In the genomic region with DNA sequence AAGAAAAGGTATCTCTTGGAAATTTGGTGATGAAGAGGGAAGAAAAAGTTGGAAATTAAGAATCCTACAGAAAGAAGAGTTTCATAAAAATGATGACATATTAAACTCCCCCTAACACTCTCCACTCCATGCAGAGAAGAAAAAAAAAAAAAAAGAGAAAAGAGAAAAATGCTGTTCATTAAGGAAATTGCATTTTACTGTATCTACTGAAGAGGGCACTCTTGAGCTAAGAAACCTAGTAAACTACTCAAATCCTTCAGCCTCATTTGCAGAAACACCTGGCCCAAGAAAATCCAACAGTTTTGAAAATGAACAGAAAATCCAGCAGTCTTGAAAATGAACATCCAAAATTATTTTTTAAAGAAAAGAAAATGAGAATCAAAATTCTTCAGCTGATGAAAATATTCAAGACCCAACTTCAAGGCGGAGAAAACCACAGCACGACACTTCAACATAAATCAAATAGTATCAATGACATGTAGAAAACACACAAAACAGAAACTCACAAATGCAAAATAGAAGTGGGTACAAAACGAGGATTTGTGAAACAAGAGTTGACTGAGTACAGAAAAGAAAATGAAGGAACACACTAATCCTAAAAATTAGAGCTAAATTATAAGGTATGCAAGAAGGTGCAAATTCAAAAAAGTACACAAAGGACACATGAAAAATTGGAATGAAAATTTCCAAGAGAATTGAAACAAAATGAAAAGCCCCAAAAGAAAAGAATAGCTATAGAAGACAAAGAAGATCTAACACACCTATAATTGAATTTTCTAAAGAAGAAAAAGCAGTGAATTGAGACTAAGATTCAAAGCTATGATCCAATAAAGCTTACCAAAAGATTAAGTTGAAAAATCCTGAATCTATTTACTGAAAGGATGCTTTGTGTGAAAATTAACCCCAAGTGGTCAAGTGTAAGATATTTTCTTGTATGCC, we compare ENCODE assay signal across 9 cellular contexts.
DNase-seq lines count a peak whose midpoint lies in the region; ATAC-seq and TF ChIP-seq lines count a peak whose summit lies in the region.
"Had no signal": no experiment of that assay in that cellular context is flagged by ENCODE, and none has a peak within 500 bp of the region (broad histone marks: within the 10 kb centered on the region; RNA-seq: fewer than 3 reads in every experiment).

No MANE protein-coding gene starts in this region.

- no peak for TF ChIP-seq POLR2A in transverse colon (IDR thresholded peaks at IDR 0.05)

- DNase-seq in DND-41 (no peak), LNCaP clone FGC (ENCODE audit: low read depth) (no peak), RPMI8226 (peak; percentile 63), foreskin fibroblast (peak in 1 of 2 donors; percentile 63), transverse colon (no peak), retina (no peak)
- DNase-seq: naive B cell had no signal

- H3K4me1 ChIP-seq in DND-41 (ENCODE audit: insufficient read depth, low read length): no peaks in the 10 kb centered on the region
- no peaks in the 10 kb centered on the region for H3K4me1 ChIP-seq in transverse colon

- H3K27me3 ChIP-seq in DND-41 (ENCODE audit: insufficient read depth, low read length, poor library complexity): peaks cover 13% of the 10 kb centered on the region
- H3K27me3 ChIP-seq in transverse colon: no peaks in the 10 kb centered on the region

- no peak for TF ChIP-seq EP300 in transverse colon (IDR thresholded peaks at IDR 0.05; ENCODE audit: low read depth)

- ATAC-seq in DND-41 (ENCODE audit: insufficient read depth, low read depth): no peak
- no peak for ATAC-seq in GM21825 (IDR thresholded peaks at IDR 0.05; ENCODE audit: unreplicated experiment)
- no peak for ATAC-seq in GM21529 (IDR thresholded peaks at IDR 0.05; ENCODE audit: unreplicated experiment)

- intact Hi-C loops in transverse colon (cut with DNase I; ENCODE audit: low total_unique reads): loop anchor here (10.0 kb wide), 1 partner anchor 449 kb away; no protein-coding TSS in a partner anchor

- H3K4me2 ChIP-seq in DND-41 (ENCODE audit: insufficient read depth, low read length): no peak overlapping the region

- H3K27ac ChIP-seq in DND-41 (ENCODE audit: low read length) (no peak overlapping the region), transverse colon (no peak overlapping the region)

- 42 to 77% methylated on average over 3 of the region's 3 CpGs for WGBS in transverse colon (ENCODE audit: low coverage in 1 of 2), 2 donors

- in situ Hi-C loops in transverse colon (cut with MboI; ENCODE audit: low pct_ligation_motif_present in 1 of 4, low pct_unique_long_range_greater_than_20kb in 1 of 4, low sequenced_read_pairs in 3 of 4): loop anchor here (10.0 to 25.0 kb wide), 4 partner anchors 449 to 1001 kb away; no protein-coding TSS in a partner anchor

- H3K9me3 ChIP-seq in DND-41 (ENCODE audit: insufficient read depth, low read length, severe bottlenecking) (no peaks in the 10 kb centered on the region), transverse colon (peaks cover 0 to 5% of the 10 kb centered on the region in 2 donors)

- H3K79me2 ChIP-seq in DND-41 (ENCODE audit: insufficient read depth, low read length): no peaks in the 10 kb centered on the region

- H2AFZ ChIP-seq in DND-41 (ENCODE audit: low read depth, low read length): no peak overlapping the region

- no peak overlapping the region for H3K9ac ChIP-seq in DND-41 (ENCODE audit: low read depth, low read length)

- no peak overlapping the region for H3K4me3 ChIP-seq in DND-41 (ENCODE audit: low read depth in 1 of 2, low read length in 2 of 2)
- no peak overlapping the region for H3K4me3 ChIP-seq in LNCaP clone FGC (ENCODE audit: low read depth, low read length)
- no peak overlapping the region for H3K4me3 ChIP-seq in foreskin fibroblast (ENCODE audit: low read depth in 1 of 2, low read length in 2 of 2)
- no peak overlapping the region for H3K4me3 ChIP-seq in transverse colon

- no peaks in the 10 kb centered on the region for H4K20me1 ChIP-seq in DND-41 (ENCODE audit: insufficient read depth, low read length)

- TF ChIP-seq CTCF in DND-41 (IDR thresholded peaks at IDR 0.05; ENCODE audit: borderline replicate concordance, extremely low read depth, low read length, poor library complexity, severe bottlenecking): peak; percentile 73
- peak; percentile 52 for TF ChIP-seq CTCF in LNCaP clone FGC (IDR thresholded peaks at IDR 0.05; ENCODE audit: control insufficient read depth, extremely low read depth, insufficient read depth)
- peak; percentile 40 for TF ChIP-seq CTCF in foreskin fibroblast (IDR thresholded peaks at IDR 0.05; ENCODE audit: low read depth, low read length)
- peak; percentile 40 to 64 (median 44) for TF ChIP-seq CTCF in transverse colon (IDR thresholded peaks at IDR 0.05)

- H3K36me3 ChIP-seq in DND-41 (ENCODE audit: insufficient read depth, low read length) (no peaks in the 10 kb centered on the region), transverse colon (no peaks in the 10 kb centered on the region)
